21 cellular contexts compared by ENCODE assay signal in genomic region chr3:48697952-48698351, GRCh38. TPM values are rescaled to one million over a fixed set of nuclear protein-coding genes. Genes with fewer than 3 reads are reported as not detected.
DNase-seq lines count a peak whose midpoint lies in the region; ATAC-seq and TF ChIP-seq lines count a peak whose summit lies in the region.
"Had no signal": no experiment of that assay in that cellular context is flagged by ENCODE, and none has a peak within 500 bp of the region (broad histone marks: within the 10 kb centered on the region; RNA-seq: fewer than 3 reads in every experiment).

No MANE protein-coding gene starts in this region.

- H3K27me3 Mint-ChIP-seq in WTC11 (ENCODE audit: low read depth), result no peaks in the 10 kb centered on the region
- no peaks in the 10 kb centered on the region for H3K27me3 Mint-ChIP-seq in naive thymus-derived CD4-positive, alpha-beta T cell
- H3K27me3 Mint-ChIP-seq: activated CD4-positive, alpha-beta T cell treated with anti-CD3 and anti-CD28 coated beads, Interleukin-2, amount 10 ng/mL, durations not matched to agents 7 days and 5 days had no signal

- H3K9me3 ChIP-seq in SK-N-SH (no peaks in the 10 kb centered on the region), HEK293 (ENCODE audit: control insufficient read depth, insufficient read depth, low read depth, low read length) (no peaks in the 10 kb centered on the region), liver (ENCODE audit: control insufficient read depth in 4 of 4, low read length in 3 of 4) (no peaks in the 10 kb centered on the region)
- H3K9me3 ChIP-seq in naive thymus-derived CD4-positive, alpha-beta T cell (ENCODE audit: control insufficient read depth in 2 of 3, low read length in 3 of 3), result no peaks in the 10 kb centered on the region
- H3K9me3 ChIP-seq: gastroesophageal sphincter, Peyer's patch, thyroid gland had no signal

- no peak overlapping the region for H2AFZ ChIP-seq in SK-N-SH (ENCODE audit: low read depth)

- ATAC-seq in SK-N-SH treated with all-trans-retinoic acid at 6 μM for 48 hours (no peak), WTC11 (no peak), GM19467 (IDR thresholded peaks at IDR 0.05; ENCODE audit: unreplicated experiment) (no peak)
- ATAC-seq in naive thymus-derived CD4-positive, alpha-beta T cell, result no peak
- ATAC-seq: activated naive CD4-positive, alpha-beta T cell treated with anti-CD3 and anti-CD28 coated beads, Interleukin-2, amount 50 U/mL, for 72 hours; gastroesophageal sphincter; left cardiac atrium had no signal

- no peak; the same call in 1 of the 2 replicates for TF ChIP-seq CTCF in SK-N-SH (IDR thresholded peaks at IDR 0.05)
- no peak for TF ChIP-seq CTCF in HEK293 (tag by site-specific recombination; IDR thresholded peaks at IDR 0.05)
- no peak for TF ChIP-seq CTCF in WTC11 (IDR thresholded peaks at IDR 0.05)
- TF ChIP-seq CTCF in liver (IDR thresholded peaks at IDR 0.05; ENCODE audit: low read depth, low read length, missing input control), result no peak

- no peak overlapping the region for H3K4me3 ChIP-seq in SK-N-SH (ENCODE audit: low read depth in 2 of 2, low read length in 1 of 2)
- no peak overlapping the region for H3K4me3 ChIP-seq in HEK293 (ENCODE audit: low read depth, low read length)
- no peak overlapping the region for H3K4me3 ChIP-seq in liver (ENCODE audit: low read depth in 1 of 3, low read length in 3 of 3)
- no peak overlapping the region for H3K4me3 ChIP-seq in naive thymus-derived CD4-positive, alpha-beta T cell (ENCODE audit: low read length)
- H3K4me3 ChIP-seq: gastroesophageal sphincter, Peyer's patch, thyroid gland had no signal

- H3K4me2 ChIP-seq in SK-N-SH, result no peak overlapping the region
- H3K4me2 ChIP-seq: KMS-11 had no signal

- TF ChIP-seq EP300 in SK-N-SH (IDR thresholded peaks at IDR 0.05; ENCODE audit: borderline replicate concordance in 1 of 2, low read depth in 1 of 2, low read length in 1 of 2), result no peak

- peaks cover 6% of the 10 kb centered on the region; the same call in 1 of the 2 replicates for H3K9me3 Mint-ChIP-seq in WTC11
- no peaks in the 10 kb centered on the region for H3K9me3 Mint-ChIP-seq in naive thymus-derived CD4-positive, alpha-beta T cell
- H3K9me3 Mint-ChIP-seq: activated CD4-positive, alpha-beta T cell treated with anti-CD3 and anti-CD28 coated beads, Interleukin-2, amount 10 ng/mL, durations not matched to agents 7 days and 5 days; activated naive CD4-positive, alpha-beta T cell treated with anti-CD3 and anti-CD28 coated beads, Interleukin-2, amount 50 U/mL, for 72 hours; neural crest cell had no signal

- H3K36me3 Mint-ChIP-seq in WTC11, result peaks cover 48% of the 10 kb centered on the region
- H3K36me3 Mint-ChIP-seq in naive thymus-derived CD4-positive, alpha-beta T cell, result peaks cover 5 to 29% (median 13%) of the 10 kb centered on the region in 5 donors

- peaks cover 21 to 26% of the 10 kb centered on the region in 2 experiments; a peak in 3 of 4 replicates for H3K4me1 ChIP-seq in SK-N-SH (ENCODE audit: control insufficient read depth in 1 of 2, insufficient read depth in 2 of 2, low read depth in 1 of 2, low read length in 1 of 2)
- peaks cover 5% of the 10 kb centered on the region for H3K4me1 ChIP-seq in HEK293 (ENCODE audit: control insufficient read depth, insufficient read depth, low read length)
- H3K4me1 ChIP-seq in liver (ENCODE audit: control insufficient read depth in 4 of 4, insufficient read depth in 4 of 4, low read length in 3 of 4), result peaks cover 0 to 5% (median 4%) of the 10 kb centered on the region in 4 donors
- H3K4me1 ChIP-seq in naive thymus-derived CD4-positive, alpha-beta T cell (ENCODE audit: control insufficient read depth in 2 of 2, insufficient read depth in 2 of 2, low read length in 2 of 2), result peaks cover 4 to 8% of the 10 kb centered on the region in 2 donors
- H3K4me1 ChIP-seq: Peyer's patch, thyroid gland had no signal

- 92% methylated on average over 3 of the region's 3 CpGs for WGBS in SK-N-SH (ENCODE audit: low lambda C conversion rate)
- 90% methylated on average over 3 of the region's 3 CpGs for WGBS in liver

- no peak overlapping the region for H3K27ac ChIP-seq in SK-N-SH (ENCODE audit: low read depth in 2 of 2, low read length in 1 of 2)
- no peak overlapping the region for H3K27ac ChIP-seq in HEK293 (ENCODE audit: extremely low read depth, low read depth, low read length)
- no peak overlapping the region for H3K27ac ChIP-seq in liver (ENCODE audit: low read depth in 1 of 2, low read length in 2 of 2)
- H3K27ac ChIP-seq in naive thymus-derived CD4-positive, alpha-beta T cell (ENCODE audit: low read depth, low read length), result no peak overlapping the region
- H3K27ac ChIP-seq: C4-2B, gastroesophageal sphincter, KMS-11, Peyer's patch had no signal

- H3K4me1 Mint-ChIP-seq in WTC11, result peaks cover 41% of the 10 kb centered on the region
- H3K4me1 Mint-ChIP-seq in naive thymus-derived CD4-positive, alpha-beta T cell, result peaks cover 10 to 44% (median 28%) of the 10 kb centered on the region in 7 donors

- peaks cover 42% of the 10 kb centered on the region for H3F3A ChIP-seq in SK-N-SH (replicated peaks; ENCODE audit: insufficient read depth)

- POLR2A ChIA-PET in SK-N-SH (lab: Yijun Ruan, JAX), result no interaction called here
- POLR2A ChIA-PET in HEK293 (lab: Yijun Ruan, JAX), result interaction anchor here (1.4 kb wide), 1 partner anchor 8 kb away, joined by 4 read pairs; no protein-coding TSS in a partner anchor
- POLR2A ChIA-PET in WTC11 (lab: Charles Lee), result interaction anchor here (0.6 to 3.4 kb wide), 2 partner anchors 19 to 684 kb away, joined by 5 to 10 read pairs; partner anchors contain the start of gene IP6K2
- POLR2A ChIA-PET in naive thymus-derived CD4-positive, alpha-beta T cell (lab: Charles Lee), result no interaction called here

- DNase-seq in SK-N-SH, result no peak
- DNase-seq in WTC11 (ENCODE audit: low spot score), result no peak
- no peak for DNase-seq in NK-92 (lab: John Stamatoyannopoulos, UW; ENCODE audit: unreplicated experiment)
- DNase-seq in naive thymus-derived CD4-positive, alpha-beta T cell, result no peak
- DNase-seq: activated CD4-positive, alpha-beta T cell treated with anti-CD3 and anti-CD28 coated beads, Interleukin-2, amount 10 ng/mL, durations not matched to agents 7 days and 5 days; H7; left cardiac atrium; midbrain; NCI-H2171 treated with DMSO at 0.1 percent for 48 hours; NCI-H774; Peyer's patch; thyroid gland had no signal

- peak overlapping the region; percentile 8; the same call in 1 of the 2 replicates for H3K27ac Mint-ChIP-seq in WTC11
- H3K27ac Mint-ChIP-seq in naive thymus-derived CD4-positive, alpha-beta T cell, result peak overlapping the region in 2 of 9 donors; percentile 18 to 28
- H3K27ac Mint-ChIP-seq: activated CD4-positive, alpha-beta T cell treated with anti-CD3 and anti-CD28 coated beads, Interleukin-2, amount 10 ng/mL, durations not matched to agents 7 days and 5 days had no signal

- H3K4me3 Mint-ChIP-seq in WTC11, result no peak overlapping the region
- H3K4me3 Mint-ChIP-seq in naive thymus-derived CD4-positive, alpha-beta T cell, result no peak overlapping the region
- H3K4me3 Mint-ChIP-seq: activated CD4-positive, alpha-beta T cell treated with anti-CD3 and anti-CD28 coated beads, Interleukin-2, amount 10 ng/mL, durations not matched to agents 7 days and 5 days; neural crest cell had no signal

- H3K9ac ChIP-seq in SK-N-SH (no peak overlapping the region), liver (ENCODE audit: low read depth in 1 of 2, low read length in 2 of 2) (no peak overlapping the region)
- H3K9ac ChIP-seq: KMS-11 had no signal

- H3K36me3 ChIP-seq in SK-N-SH (replicated peaks in 1 of 2; ENCODE audit: control insufficient read depth in 1 of 2, insufficient read depth in 2 of 2, low read length in 1 of 2) (peaks cover 50 to 60% of the 10 kb centered on the region in 2 experiments), HEK293 (ENCODE audit: control insufficient read depth in 2 of 2, insufficient read depth in 1 of 2, low read length in 2 of 2) (peaks cover 14 to 73% of the 10 kb centered on the region in 2 experiments), liver (ENCODE audit: control insufficient read depth in 4 of 4, insufficient read depth in 3 of 4, low read depth in 1 of 4, low read length in 3 of 4) (peaks cover 13 to 35% (median 24%) of the 10 kb centered on the region in 4 donors)
- H3K36me3 ChIP-seq in naive thymus-derived CD4-positive, alpha-beta T cell (ENCODE audit: control insufficient read depth in 2 of 3, insufficient read depth in 3 of 3, low read length in 3 of 3), result peaks cover 7 to 47% (median 29%) of the 10 kb centered on the region in 3 experiments

- TF ChIP-seq RAD21 in SK-N-SH (IDR thresholded peaks at IDR 0.05; ENCODE audit: low read length), result peak; percentile 13; the same call in 1 of the 2 replicates
- TF ChIP-seq RAD21 in liver (IDR thresholded peaks at IDR 0.05), result peak; percentile 15 to 20

- no peaks in the 10 kb centered on the region for H3K9me2 ChIP-seq in SK-N-SH

- peaks cover 97% of the 10 kb centered on the region for H3K79me2 ChIP-seq in SK-N-SH (ENCODE audit: insufficient read depth)

- peaks cover 98% of the 10 kb centered on the region for H4K20me1 ChIP-seq in SK-N-SH (ENCODE audit: insufficient read depth)

- H3K27me3 ChIP-seq in SK-N-SH (ENCODE audit: insufficient read depth) (no peaks in the 10 kb centered on the region), liver (ENCODE audit: control insufficient read depth in 4 of 4, insufficient read depth in 4 of 4, low read length in 3 of 4) (no peaks in the 10 kb centered on the region)
- H3K27me3 ChIP-seq in naive thymus-derived CD4-positive, alpha-beta T cell (ENCODE audit: control insufficient read depth in 2 of 2, insufficient read depth in 2 of 2, low read length in 2 of 2), result no peaks in the 10 kb centered on the region
- H3K27me3 ChIP-seq: gastroesophageal sphincter, Peyer's patch, thyroid gland had no signal

- intact Hi-C loops in naive thymus-derived CD4-positive, alpha-beta T cell (cut with micrococcal nuclease), result no loop called here

- CTCF ChIA-PET in SK-N-SH (lab: Yijun Ruan, JAX), result interaction anchor here (0.8 to 1.9 kb wide), 6 partner anchors 10 to 42 kb away, joined by 3 to 9 read pairs (median 4); no protein-coding TSS in a partner anchor
- CTCF ChIA-PET in HEK293 (lab: Yijun Ruan, JAX), result interaction anchor here (0.5 to 1.0 kb wide), 2 partner anchors 32 to 62 kb away, joined by 3 read pairs; no protein-coding TSS in a partner anchor
- CTCF ChIA-PET in WTC11 (lab: Charles Lee), result interaction anchor here (1.3 to 3.5 kb wide), 5 partner anchors 12 to 262 kb away, joined by 3 to 26 read pairs (median 4); partner anchors contain the start of genes IP6K2, NCKIPSD and SLC26A6
- CTCF ChIA-PET in naive thymus-derived CD4-positive, alpha-beta T cell (lab: Charles Lee), result interaction anchor here (0.6 to 0.8 kb wide), 3 partner anchors 14 to 44 kb away, joined by 3 read pairs; partner anchors contain the start of gene IP6K2

RNA-seq across cellular contexts. Expression of gene NCKIPSD, which starts 12.2 kb away (rescaled TPM):
- 20.4 and 24.9 TPM in 2 replicates for polyA plus RNA-seq in SK-N-SH (2012; rRNA removed)
- 5.7 and 12.2 TPM in 2 replicates for polyA plus RNA-seq in SK-N-SH (2012; cell fraction: cytosol; rRNA removed)
- 50.4 and 56.5 TPM in 2 replicates for polyA plus RNA-seq in SK-N-SH (2012; cell fraction: nucleus; rRNA removed)
- 40.1 to 50.1 TPM (median 47.1 TPM) in 3 replicates for total RNA-seq in WTC11 (2021)
- total RNA-seq in liver, result 10 to 100 TPM in 1 of 2 donors, 1 to 10 TPM in 1; 5.9 to 12.9 TPM
- 10 to 100 TPM in 1 of 2 donors, 1 to 10 TPM in 1; 7.4 to 10.0 TPM for polyA plus RNA-seq in liver
- 10 to 100 TPM; 13.7 to 42.1 (median 20.3) TPM for total RNA-seq in naive thymus-derived CD4-positive, alpha-beta T cell
- polyA plus RNA-seq in naive thymus-derived CD4-positive, alpha-beta T cell, result 10 to 100 TPM in 1 of 2 donors, 1 to 10 TPM in 1; 8.6 to 21.9 TPM

RNA-seq across cellular contexts. Expression of gene IP6K2, which starts 19.1 kb away (rescaled TPM):
- polyA plus RNA-seq in SK-N-SH (2012; rRNA removed) (178 and 219 TPM in 2 replicates), liver (10 to 100 TPM; 21.8 to 37.6 TPM)
- 100 and 128 TPM in 2 replicates for polyA plus RNA-seq in SK-N-SH (2012; cell fraction: cytosol; rRNA removed)
- 677 and 702 TPM in 2 replicates for polyA plus RNA-seq in SK-N-SH (2012; cell fraction: nucleus; rRNA removed)
- total RNA-seq in WTC11 (2021) (113 to 123 TPM (median 114 TPM) in 3 replicates), liver (10 to 100 TPM; 23.3 to 25.4 TPM)
- total RNA-seq in naive thymus-derived CD4-positive, alpha-beta T cell, result 10 to 100 TPM; 72.0 to 94.3 (median 85.9) TPM
- 10 to 100 TPM; 43.0 to 50.0 TPM for polyA plus RNA-seq in naive thymus-derived CD4-positive, alpha-beta T cell

RNA-seq across cellular contexts. Expression of gene CELSR3, which starts 35.3 kb away (rescaled TPM):
- 10.0 and 11.7 TPM in 2 replicates for polyA plus RNA-seq in SK-N-SH (2012; rRNA removed)
- polyA plus RNA-seq in SK-N-SH (2012; cell fraction: cytosol; rRNA removed), result 3.9 and 6.8 TPM in 2 replicates
- polyA plus RNA-seq in SK-N-SH (2012; cell fraction: nucleus; rRNA removed), result 32.5 and 36.5 TPM in 2 replicates
- total RNA-seq in WTC11 (2021), result 27.9 to 35.7 TPM (median 32.7 TPM) in 3 replicates
- under 1 TPM; 0.33 to 0.37 TPM for total RNA-seq in liver
- under 1 TPM; 0.16 to 0.18 TPM for polyA plus RNA-seq in liver
- total RNA-seq in naive thymus-derived CD4-positive, alpha-beta T cell, result 1 to 10 TPM; 2.9 to 8.7 (median 4.2) TPM
- under 1 TPM; 0.17 to 0.69 TPM for polyA plus RNA-seq in naive thymus-derived CD4-positive, alpha-beta T cell

Comparison
In these comparisons a context has a peak if more than half of its experiments do, and no peak if none do; other contexts are left out.
1. POLR2A ChIA-PET loops: an anchor here in HEK293 (1.4 kb wide) and WTC11 (0.6 to 3.4 kb wide); none called in SK-N-SH and naive thymus-derived CD4-positive, alpha-beta T cell.